ENCODE assay signal across 8 cellular contexts in genomic region chr17:1829189-1829578, GRCh38. TPM values are rescaled to one million over a fixed set of nuclear protein-coding genes. Genes with fewer than 3 reads are reported as not detected.
DNase-seq lines count a peak whose midpoint lies in the region; ATAC-seq and FAIRE-seq lines count a peak whose summit lies in the region.

No MANE protein-coding gene starts in this region.

- peak overlapping the region; percentile 79 for H3K4me3 ChIP-seq in iPS-11a (ENCODE audit: low read depth, low read length)
- peak overlapping the region; percentile 71 to 85 for H3K4me3 ChIP-seq in small intestine (ENCODE audit: low read depth in 1 of 2, low read length in 2 of 2)

- H3K27ac ChIP-seq in small intestine (ENCODE audit: low read depth in 1 of 2, low read length in 1 of 2), result peak overlapping the region; percentile 26 to 82

- H3K9me3 Mint-ChIP-seq in activated T-helper 2 cell treated with anti-CD3 and anti-CD28 coated beads, Interferon-gamma antibody, Interleukin-2, Interleukin-4, amounts not matched to agents 10 μg/mL and 5 μg/mL and 100 μg/mL, durations not matched to agents 14 hours and 24 hours and 36 hours, result no peaks in the 10 kb centered on the region

- H3K4me1 Mint-ChIP-seq in activated T-helper 2 cell treated with anti-CD3 and anti-CD28 coated beads, Interferon-gamma antibody, Interleukin-2, Interleukin-4, amounts not matched to agents 10 μg/mL and 5 μg/mL and 100 μg/mL, durations not matched to agents 14 hours and 24 hours and 36 hours (ENCODE audit: low read depth), result peaks cover 42% of the 10 kb centered on the region

- no peaks in the 10 kb centered on the region for H3K27me3 ChIP-seq in small intestine (ENCODE audit: control insufficient read depth in 2 of 2, insufficient read depth in 2 of 2, low read length in 2 of 2)

- FAIRE-seq in small intestine (lab: Jason Lieb, UNC), result no peak

- peaks cover 0 to 2% of the 10 kb centered on the region in 2 donors for H3K36me3 ChIP-seq in small intestine (ENCODE audit: control insufficient read depth in 2 of 2, insufficient read depth in 2 of 2, low read length in 2 of 2)

- H3K4me1 ChIP-seq in small intestine (ENCODE audit: control insufficient read depth in 2 of 2, insufficient read depth in 1 of 2, low read depth in 1 of 2, low read length in 1 of 2), result peaks cover 0 to 4% of the 10 kb centered on the region in 2 donors

- no peaks in the 10 kb centered on the region for H3K9me3 ChIP-seq in small intestine (ENCODE audit: control insufficient read depth, low read depth)

- ATAC-seq in HG03378 (IDR thresholded peaks at IDR 0.05; ENCODE audit: unreplicated experiment) (peak; percentile 6), HG02571 (IDR thresholded peaks at IDR 0.05; ENCODE audit: unreplicated experiment) (no peak)

- H3K27ac Mint-ChIP-seq in activated T-helper 2 cell treated with anti-CD3 and anti-CD28 coated beads, Interferon-gamma antibody, Interleukin-2, Interleukin-4, amounts not matched to agents 10 μg/mL and 5 μg/mL and 100 μg/mL, durations not matched to agents 14 hours and 24 hours and 36 hours, result peak overlapping the region; percentile 64

- H3K27me3 Mint-ChIP-seq in activated T-helper 2 cell treated with anti-CD3 and anti-CD28 coated beads, Interferon-gamma antibody, Interleukin-2, Interleukin-4, amounts not matched to agents 10 μg/mL and 5 μg/mL and 100 μg/mL, durations not matched to agents 14 hours and 24 hours and 36 hours (ENCODE audit: low read depth), result no peaks in the 10 kb centered on the region

- WGBS in small intestine, 3 donors, result 0 to 1% (median 0%) methylated on average over 13 of the region's 13 CpGs

- H3K36me3 Mint-ChIP-seq in activated T-helper 2 cell treated with anti-CD3 and anti-CD28 coated beads, Interferon-gamma antibody, Interleukin-2, Interleukin-4, amounts not matched to agents 10 μg/mL and 5 μg/mL and 100 μg/mL, durations not matched to agents 14 hours and 24 hours and 36 hours (ENCODE audit: low read depth), result peaks cover 61% of the 10 kb centered on the region

- peak overlapping the region; percentile 94 for H3K4me3 Mint-ChIP-seq in activated T-helper 2 cell treated with anti-CD3 and anti-CD28 coated beads, Interferon-gamma antibody, Interleukin-2, Interleukin-4, amounts not matched to agents 10 μg/mL and 5 μg/mL and 100 μg/mL, durations not matched to agents 14 hours and 24 hours and 36 hours (ENCODE audit: low read depth)

- DNase-seq in NCI-H1694 treated with DMSO at 0.1 percent for 48 hours (lab: John Stamatoyannopoulos, UW) (peak; percentile 5), NCI-H1694 (lab: John Stamatoyannopoulos, UW) (no peak), small intestine (peak; percentile 53), NCI-H510A (lab: John Stamatoyannopoulos, UW) (no peak)
- no peak for DNase-seq in activated T-helper 2 cell treated with anti-CD3 and anti-CD28 coated beads, Interferon-gamma antibody, Interleukin-2, Interleukin-4, amounts not matched to agents 10 μg/mL and 5 μg/mL and 100 μg/mL, durations not matched to agents 14 hours and 24 hours and 36 hours (ENCODE audit: low spot score)

- intact Hi-C loops in activated T-helper 2 cell treated with anti-CD3 and anti-CD28 coated beads, Interferon-gamma antibody, Interleukin-2, Interleukin-4, amounts not matched to agents 10 μg/mL and 5 μg/mL and 100 μg/mL, durations not matched to agents 14 hours and 24 hours and 36 hours (cut with micrococcal nuclease), result loop anchor here (2.0 kb wide), 1 partner anchor 112 kb away; no protein-coding TSS in a partner anchor

RNA-seq across cellular contexts. Expression of gene SMYD4, which starts 0.5 kb away (rescaled TPM):
- 26.9 and 31.0 TPM in 2 replicates for total RNA-seq in activated T-helper 2 cell treated with anti-CD3 and anti-CD28 coated beads, Interferon-gamma antibody, Interleukin-2, Interleukin-4, amounts not matched to agents 10 μg/mL and 5 μg/mL and 100 μg/mL, durations not matched to agents 14 hours and 24 hours and 36 hours
- 1 to 10 TPM; 5.1 to 8.3 (median 6.3) TPM for polyA plus RNA-seq in small intestine

RNA-seq across cellular contexts. Expression of gene RPA1, which starts 0.6 kb away (rescaled TPM):
- total RNA-seq in activated T-helper 2 cell treated with anti-CD3 and anti-CD28 coated beads, Interferon-gamma antibody, Interleukin-2, Interleukin-4, amounts not matched to agents 10 μg/mL and 5 μg/mL and 100 μg/mL, durations not matched to agents 14 hours and 24 hours and 36 hours, result 229 and 243 TPM in 2 replicates
- polyA plus RNA-seq in small intestine, result 10 to 100 TPM; 21.2 to 32.5 (median 22.2) TPM

Comparison
In these comparisons a context has a peak if more than half of its experiments do, and no peak if none do; other contexts are left out.
1. DNase-seq: peak in NCI-H1694 treated with DMSO at 0.1 percent for 48 hours (single experiment) and small intestine (single experiment); none in NCI-H1694 (single experiment), activated T-helper 2 cell treated with anti-CD3 and anti-CD28 coated beads, Interferon-gamma antibody, Interleukin-2, Interleukin-4, amounts not matched to agents 10 μg/mL and 5 μg/mL and 100 μg/mL, durations not matched to agents 14 hours and 24 hours and 36 hours (single experiment) and NCI-H510A (single experiment).